Comparison of ENCODE assay signal across 29 cellular contexts in genomic region chr1:201194046-201194445, GRCh38. TPM values are rescaled to one million over a fixed set of nuclear protein-coding genes. Genes with fewer than 3 reads are reported as not detected.
"Had no signal": no experiment of that assay in that cellular context is flagged by ENCODE, and none has a peak within 500 bp of the region (broad histone marks: within the 10 kb centered on the region; RNA-seq: fewer than 3 reads in every experiment).

No MANE protein-coding gene starts in this region.

- ATAC-seq: effector memory CD8-positive, alpha-beta T cell; esophagus mucosa; gastrocnemius medialis; heart right ventricle; left colon; left lobe of liver; lower lobe of right lung had no signal

- H3K36me3 ChIP-seq: colonic mucosa, esophagus squamous epithelium, gastrocnemius medialis, heart right ventricle, left ventricle myocardium inferior, lower lobe of right lung had no signal

- H3K27me3 ChIP-seq: colonic mucosa, gastrocnemius medialis had no signal

- H3K9me3 ChIP-seq: colonic mucosa, esophagus squamous epithelium, gastrocnemius medialis, heart right ventricle, left ventricle myocardium inferior, lower lobe of right lung had no signal

- H3K27ac ChIP-seq: colonic mucosa, epithelial cell of prostate, esophagus squamous epithelium, heart right ventricle, left ventricle myocardium inferior, lower lobe of right lung had no signal

- H3K4me3 ChIP-seq: colonic mucosa, esophagus squamous epithelium, gastrocnemius medialis, heart right ventricle, left ventricle myocardium inferior, lower lobe of right lung had no signal

- H3K4me1 ChIP-seq: colonic mucosa, esophagus squamous epithelium, left ventricle myocardium inferior, lower lobe of right lung had no signal

- DNase-seq: colonic mucosa; cortex of kidney; effector CD8-positive, alpha-beta T cell; effector memory CD8-positive, alpha-beta T cell; endodermal cell; erythroblast; esophagus squamous epithelium; foreskin fibroblast; foreskin melanocyte; gastrocnemius medialis; glutamatergic neuron; head of caudate nucleus; heart right ventricle; hippocampal formation; kidney glomerular epithelial cell; left colon; left ventricle myocardium inferior; lower lobe of right lung; mesendoderm; midbrain had no signal

- FAIRE-seq: endometrium, islet of Langerhans, keratinocyte had no signal

RNA-seq across cellular contexts. Expression of gene IGFN1, which starts 3.4 kb away (rescaled TPM):
- total RNA-seq: dermis microvascular lymphatic vessel endothelial cell, endodermal cell, esophagus squamous epithelium, glomerular endothelial cell, left lobe of liver, left ventricle myocardium inferior, lung microvascular endothelial cell had no signal
- polyA plus RNA-seq: keratinocyte had no signal
